Comparison of ENCODE assay signal across 10 cellular contexts in the genomic region with DNA sequence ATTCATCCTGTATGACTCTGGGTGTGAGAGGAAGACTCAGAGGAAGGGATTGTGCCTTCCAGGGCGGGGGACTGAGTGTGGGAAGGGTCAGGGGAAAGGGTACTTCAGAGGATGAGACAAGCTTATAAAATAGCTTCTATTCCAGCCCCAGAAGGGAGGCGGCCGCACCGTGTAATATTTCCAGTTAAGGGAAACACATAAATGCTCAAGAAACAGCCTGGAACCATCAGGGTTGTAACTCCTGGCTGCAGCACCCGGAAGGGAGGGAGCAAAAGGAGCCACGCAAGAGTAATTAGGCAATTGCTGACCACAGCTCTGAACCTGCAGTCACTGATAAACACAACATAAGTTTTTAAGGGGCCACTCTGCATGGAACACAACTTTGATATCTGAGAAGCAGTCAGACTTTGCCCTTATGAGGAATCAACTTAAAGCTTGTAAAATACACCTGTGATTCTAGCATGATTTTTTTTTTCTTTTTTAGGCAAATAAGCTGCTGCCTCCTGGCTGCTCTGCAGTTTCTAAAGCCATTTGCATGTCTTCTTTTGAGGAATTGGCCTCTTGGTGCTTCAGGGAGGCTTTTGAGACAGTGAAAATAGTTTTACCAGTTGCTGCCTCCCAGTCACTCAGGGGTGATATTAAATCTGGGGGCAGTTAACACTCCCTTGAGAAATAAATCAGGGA.
DNase-seq lines count a peak whose midpoint lies in the region; ATAC-seq, FAIRE-seq and TF ChIP-seq lines count a peak whose summit lies in the region.
"Had no signal": no experiment of that assay in that cellular context is flagged by ENCODE, and none has a peak within 500 bp of the region (broad histone marks: within the 10 kb centered on the region; RNA-seq: fewer than 3 reads in every experiment).

No MANE protein-coding gene starts in this region.

- H3K9me3 Mint-ChIP-seq in T-cell (no peaks in the 10 kb centered on the region), chondrocyte (ENCODE audit: low read depth) (no peaks in the 10 kb centered on the region)
- H3K9me3 Mint-ChIP-seq: stimulated activated naive CD8-positive, alpha-beta T cell treated with anti-CD3 and anti-CD28 coated beads, Interleukin-15, Interleukin-2, amounts not matched to agents 100 ng/mL and 50 ng/mL, for 24 hours had no signal

- H3K27me3 Mint-ChIP-seq in T-cell (peaks cover 3 to 12% of the 10 kb centered on the region in 2 donors), chondrocyte (ENCODE audit: low read depth) (peaks cover 3% of the 10 kb centered on the region)

- no peak overlapping the region for H3K4me3 Mint-ChIP-seq in T-cell
- H3K4me3 Mint-ChIP-seq in chondrocyte (ENCODE audit: unreplicated experiment): no peak overlapping the region
- H3K4me3 Mint-ChIP-seq: stimulated activated naive CD8-positive, alpha-beta T cell treated with anti-CD3 and anti-CD28 coated beads, Interleukin-15, Interleukin-2, amounts not matched to agents 100 ng/mL and 50 ng/mL, for 24 hours had no signal

- no peaks in the 10 kb centered on the region for H3K36me3 Mint-ChIP-seq in T-cell
- H3K36me3 Mint-ChIP-seq in chondrocyte (ENCODE audit: low read depth): no peaks in the 10 kb centered on the region

- H3K36me3 ChIP-seq in HUES6 (ENCODE audit: control insufficient read depth, insufficient read depth, low read length) (no peaks in the 10 kb centered on the region), bronchial epithelial cell (ENCODE audit: control insufficient read depth, insufficient read depth, low read length) (no peaks in the 10 kb centered on the region)

- POLR2A ChIA-PET in T-cell (lab: Charles Lee): no interaction called here

- intact Hi-C loops in head of caudate nucleus (cut with DNase I): no loop called here

- H3K4me1 Mint-ChIP-seq in T-cell (no peaks in the 10 kb centered on the region), chondrocyte (ENCODE audit: low read depth) (peaks cover 10% of the 10 kb centered on the region)

- no peak for ATAC-seq in T-cell (replicated peaks in 1 of 4)
- ATAC-seq: foreskin keratinocyte had no signal

- H3K9ac ChIP-seq in HUES6 (ENCODE audit: low read length): peak overlapping the region; percentile 22

- no peak overlapping the region for H3K4me3 ChIP-seq in HUES6 (ENCODE audit: low read depth, low read length)
- no peak overlapping the region for H3K4me3 ChIP-seq in bronchial epithelial cell (ENCODE audit: low read depth, low read length)

- H3K27me3 ChIP-seq in HUES6 (ENCODE audit: control insufficient read depth, insufficient read depth, low read length) (no peaks in the 10 kb centered on the region), bronchial epithelial cell (ENCODE audit: control insufficient read depth, insufficient read depth, low read length) (no peaks in the 10 kb centered on the region)
- H3K27me3 ChIP-seq: foreskin keratinocyte had no signal

- no peaks in the 10 kb centered on the region for H3K9me3 ChIP-seq in HUES6 (ENCODE audit: control insufficient read depth, insufficient read depth, low read depth, low read length)

- peak; percentile 68 for FAIRE-seq in bronchial epithelial cell (lab: Jason Lieb, UNC)

- DNase-seq in GM04504 (ENCODE audit: low read depth) (peak; percentile 37), bronchial epithelial cell (ENCODE audit: low read depth) (peak; percentile 33), mucosa of gallbladder (ENCODE audit: low spot score) (peak; percentile 63), T-cell (no peak), head of caudate nucleus (no peak), chondrocyte (ENCODE audit: low spot score) (no peak), NCI-H2029 (lab: John Stamatoyannopoulos, UW) (no peak)
- DNase-seq: foreskin keratinocyte had no signal

- no peak overlapping the region for H3K27ac Mint-ChIP-seq in T-cell
- no peak overlapping the region for H3K27ac Mint-ChIP-seq in chondrocyte (ENCODE audit: unreplicated experiment)
- H3K27ac Mint-ChIP-seq: stimulated activated naive CD8-positive, alpha-beta T cell treated with anti-CD3 and anti-CD28 coated beads, Interleukin-15, Interleukin-2, amounts not matched to agents 100 ng/mL and 50 ng/mL, for 24 hours had no signal

- TF ChIP-seq CTCF in bronchial epithelial cell (IDR thresholded peaks at IDR 0.05; ENCODE audit: insufficient read depth, low read length, severe bottlenecking) (no peak), chondrocyte (IDR thresholded peaks at IDR 0.05) (no peak)

- peaks cover 24% of the 10 kb centered on the region for H3K4me1 ChIP-seq in HUES6 (ENCODE audit: control insufficient read depth, insufficient read depth, low read length)
- H3K4me1 ChIP-seq: foreskin keratinocyte had no signal

- CTCF ChIA-PET in T-cell (lab: Charles Lee): interaction anchor here in 1 of 2 donors (0.6 to 0.9 kb wide), 2 partner anchors 47 to 161 kb away, joined by 3 read pairs; no protein-coding TSS in a partner anchor

- no peak overlapping the region for H3K27ac ChIP-seq in HUES6 (ENCODE audit: low read depth, low read length)
- H3K27ac ChIP-seq: foreskin keratinocyte had no signal

Comparison
In these comparisons a context has a peak if more than half of its experiments do, and no peak if none do; other contexts are left out.
1. DNase-seq: peak in GM04504 (single experiment), bronchial epithelial cell (single experiment) and mucosa of gallbladder (single experiment); none in T-cell (0 of 34), head of caudate nucleus (0 of 42), chondrocyte (single experiment) and NCI-H2029 (single experiment).